ENCODE assay signal across 12 cellular contexts in genomic region chr16:73125860-73126259, GRCh38.
A peak's percentile ranks its signal among the peaks of the same experiment; 100 is the strongest.
DNase-seq lines count a peak whose midpoint lies in the region; ATAC-seq, FAIRE-seq and TF ChIP-seq lines count a peak whose summit lies in the region.
"Had no signal": no experiment of that assay in that cellular context is flagged by ENCODE, and none has a peak within 500 bp of the region (broad histone marks: within the 10 kb centered on the region; RNA-seq: fewer than 3 reads in every experiment).

No MANE protein-coding gene starts in this region.

- no peaks in the 10 kb centered on the region for H3K36me3 Mint-ChIP-seq in effector memory CD8-positive, alpha-beta T cell (ENCODE audit: insufficient read depth)

- TF ChIP-seq CTCF in AG10803 (conservative IDR thresholded peaks at IDR 0.05; ENCODE audit: low read length): no peak
- no peak for TF ChIP-seq CTCF in cardiac fibroblast (IDR thresholded peaks at IDR 0.05; ENCODE audit: low read depth, low read length)
- no peak for TF ChIP-seq CTCF in lower lobe of right lung (IDR thresholded peaks at IDR 0.05)
- TF ChIP-seq CTCF in WERI-Rb-1 (IDR thresholded peaks at IDR 0.05; ENCODE audit: low read depth, low read length): no peak

- H3K27ac Mint-ChIP-seq in effector memory CD8-positive, alpha-beta T cell: no peak overlapping the region

- H3K4me1 ChIP-seq in lower lobe of right lung: peaks cover 24% of the 10 kb centered on the region

- DNase-seq in AG10803 (ENCODE audit: low read depth) (peak; percentile 83), HTR-8/SVneo (ENCODE audit: insufficient read length, low spot score) (peak; percentile 25), cardiac fibroblast (ENCODE audit: low read depth in 2 of 2) (peak; percentile 88 to 90), lower lobe of right lung (no peak), LoVo (ENCODE audit: low spot score) (no peak), WERI-Rb-1 (no peak), GM19238 (ENCODE audit: insufficient read length, low spot score) (no peak)
- no peak for DNase-seq in effector memory CD8-positive, alpha-beta T cell
- DNase-seq: activated CD4-positive, alpha-beta T cell treated with anti-CD3 and anti-CD28 coated beads for 1 hour; COR-L47; RPMI8226 had no signal

- H3K27ac ChIP-seq in lower lobe of right lung (no peak overlapping the region), WERI-Rb-1 (no peak overlapping the region)

- no peak for FAIRE-seq in HTR-8/SVneo (lab: Jason Lieb, UNC)

- peak; percentile 49 to 52 for ATAC-seq in lower lobe of right lung
- ATAC-seq in effector memory CD8-positive, alpha-beta T cell (replicated peaks): no peak

- H3K4me3 ChIP-seq in AG10803 (ENCODE audit: low read length) (no peak overlapping the region), cardiac fibroblast (replicated peaks in 1 of 2; ENCODE audit: low read depth in 2 of 2, low read length in 2 of 2) (no peak overlapping the region), lower lobe of right lung (no peak overlapping the region), WERI-Rb-1 (ENCODE audit: low read depth, low read length) (no peak overlapping the region)
- H3K4me3 ChIP-seq: dorsolateral prefrontal cortex had no signal

- intact Hi-C loops in lower lobe of right lung (cut with DNase I): no loop called here

- peaks cover 8 to 14% of the 10 kb centered on the region in 2 donors for H3K9me3 Mint-ChIP-seq in effector memory CD8-positive, alpha-beta T cell

- H3K27me3 Mint-ChIP-seq in effector memory CD8-positive, alpha-beta T cell: peaks cover 0 to 5% of the 10 kb centered on the region in 2 donors

- H3K27me3 ChIP-seq in lower lobe of right lung (ENCODE audit: low read depth) (no peaks in the 10 kb centered on the region), WERI-Rb-1 (ENCODE audit: insufficient read depth, low read depth, severe bottlenecking) (no peaks in the 10 kb centered on the region)
- H3K27me3 ChIP-seq: dorsolateral prefrontal cortex had no signal

- H3K4me3 Mint-ChIP-seq in effector memory CD8-positive, alpha-beta T cell: no peak overlapping the region

- H3K9me3 ChIP-seq in lower lobe of right lung (no peaks in the 10 kb centered on the region), WERI-Rb-1 (ENCODE audit: severe bottlenecking) (no peaks in the 10 kb centered on the region)

- H3K36me3 ChIP-seq in lower lobe of right lung: no peaks in the 10 kb centered on the region
- no peaks in the 10 kb centered on the region for H3K36me3 ChIP-seq in WERI-Rb-1

- peaks cover 0 to 2% of the 10 kb centered on the region in 2 donors for H3K4me1 Mint-ChIP-seq in effector memory CD8-positive, alpha-beta T cell (ENCODE audit: low read depth in 2 of 2)

Comparison
In these comparisons a context has a peak if more than half of its experiments do, and no peak if none do; other contexts are left out.
1. DNase-seq: peak in AG10803 (single experiment), HTR-8/SVneo (single experiment) and cardiac fibroblast (2 of 2); none in lower lobe of right lung (single experiment), effector memory CD8-positive, alpha-beta T cell (0 of 3), LoVo (single experiment), WERI-Rb-1 (single experiment) and GM19238 (single experiment).